In genomic region chr18:6712401-6712800, GRCh38 we compare ENCODE assay signal across 29 cellular contexts. TPM values are rescaled to one million over a fixed set of nuclear protein-coding genes. Genes with fewer than 3 reads are reported as not detected.
DNase-seq lines count a peak whose midpoint lies in the region; ATAC-seq, FAIRE-seq and TF ChIP-seq lines count a peak whose summit lies in the region.
"Had no signal": no experiment of that assay in that cellular context is flagged by ENCODE, and none has a peak within 500 bp of the region (broad histone marks: within the 10 kb centered on the region; RNA-seq: fewer than 3 reads in every experiment).

No MANE protein-coding gene starts in this region.

- no peaks in the 10 kb centered on the region for H4K20me1 ChIP-seq in K562 (replicated peaks; ENCODE audit: control insufficient read depth, insufficient read depth, low read length)

- intact Hi-C loops in K562 (cut with micrococcal nuclease), result no loop called here

- H3K4me1 ChIP-seq in K562 (replicated peaks in 1 of 2; ENCODE audit: control insufficient read depth in 2 of 2, insufficient read depth in 2 of 2, low read length in 2 of 2) (no peaks in the 10 kb centered on the region), mesendoderm (ENCODE audit: control insufficient read depth, low read depth, low read length) (peaks cover 2% of the 10 kb centered on the region)
- H3K4me1 ChIP-seq: BE2C, SJCRH30 had no signal

- WGBS in K562 (ENCODE audit: insufficient coverage, low coverage, missing lambda C conversion rate), result 50% methylated on average over 1 of the region's 1 CpG
- no CpG with 5 or more reads among the region's 1 CpG for WGBS in mesendoderm (ENCODE audit: extremely low coverage, insufficient coverage, low lambda C conversion rate)

- FAIRE-seq in K562 (lab: Jason Lieb, UNC), result no peak
- FAIRE-seq: GM12891 had no signal

- no peak for TF ChIP-seq RAD21 in K562 (CRISPR knock-in tag; conservative IDR thresholded peaks at IDR 0.05 in 1 of 2, IDR thresholded peaks at IDR 0.05 in 1 of 2)

- H3K27ac ChIP-seq in K562 (ENCODE audit: extremely low read depth, low read depth, low read length), result no peak overlapping the region
- no peak overlapping the region for H3K27ac ChIP-seq in mesendoderm (ENCODE audit: low read depth, low read length)
- H3K27ac ChIP-seq in brain microvascular endothelial cell, result no peak overlapping the region
- H3K27ac ChIP-seq: PC-9, SJCRH30 had no signal

- no peaks in the 10 kb centered on the region for H3K9me3 ChIP-seq in K562 (replicated peaks; ENCODE audit: control insufficient read depth, insufficient read depth, low read depth, low read length)
- H3K9me3 ChIP-seq: BE2C, SJCRH30 had no signal

- TF ChIP-seq POLR2A in K562 (conservative IDR thresholded peaks at IDR 0.05), result no peak

- H3K23ac ChIP-seq in mesendoderm (ENCODE audit: low read length), result no peak overlapping the region

- H3K27me3 ChIP-seq in K562 (ENCODE audit: control insufficient read depth in 2 of 2, insufficient read depth in 2 of 2, low read length in 2 of 2) (no peaks in the 10 kb centered on the region), mesendoderm (ENCODE audit: insufficient read depth, low read length, poor library complexity) (no peaks in the 10 kb centered on the region), brain microvascular endothelial cell (replicated peaks) (no peaks in the 10 kb centered on the region)
- H3K27me3 ChIP-seq: BE2C, SJCRH30 had no signal

- POLR2A ChIA-PET in K562 (lab: Yijun Ruan, JAX), result interaction anchor here (1.0 to 1.2 kb wide), 2 partner anchors 10 to 12 kb away, joined by 4 read pairs; no protein-coding TSS in a partner anchor

- no peak overlapping the region for H3K56ac ChIP-seq in mesendoderm (ENCODE audit: low read length)

- H3K9ac ChIP-seq in K562 (ENCODE audit: insufficient read depth in 1 of 2, low read depth in 2 of 2, low read length in 2 of 2) (no peak overlapping the region), mesendoderm (ENCODE audit: low read length) (no peak overlapping the region)

- H3K9me1 ChIP-seq in K562 (ENCODE audit: control insufficient read depth, insufficient read depth, low read length), result no peaks in the 10 kb centered on the region

- H3K4me3 ChIP-seq in K562 (no peak overlapping the region), mesendoderm (ENCODE audit: low read length) (no peak overlapping the region), brain microvascular endothelial cell (ENCODE audit: low read depth, low read length) (no peak overlapping the region)
- H3K4me3 ChIP-seq: PC-9, SJCRH30 had no signal

- peak; percentile 36 for DNase-seq in DMS53 (lab: John Stamatoyannopoulos, UW)
- no peak for DNase-seq in DMS53 treated with DMSO at 0.1 percent for 48 hours (lab: John Stamatoyannopoulos, UW; ENCODE audit: unreplicated experiment)
- no peak for DNase-seq in K562 (ENCODE audit: extremely low read depth in 1 of 4, low spot score in 3 of 4)
- peak; percentile 32 for DNase-seq in mesendoderm
- DNase-seq in HuH-7.5 (ENCODE audit: low spot score), result no peak
- no peak for DNase-seq in brain microvascular endothelial cell
- DNase-seq: 8988T; ACHN; BE2C; Calu3; CD8-positive, alpha-beta memory T cell; DMS79; EL; GF-D8; H7; HFFc6; NCI-H1092; NCI-H1417 treated with DMSO at 0.1 percent for 48 hours; NCI-H1694 treated with DMSO at 0.1 percent for 48 hours; NCI-H2227 treated with DMSO at 0.1 percent for 48 hours; NK-92 treated with Interleukin-12 subunit alpha and Interleukin-12 subunit beta, amount 100 ng/mL, for 24 hours; PC-9; SJCRH30 had no signal

- H2BK5ac ChIP-seq in mesendoderm (ENCODE audit: low read length), result no peak overlapping the region

- no peak overlapping the region for H2BK15ac ChIP-seq in mesendoderm (replicated peaks; ENCODE audit: low read depth)

- H2BK120ac ChIP-seq in mesendoderm (ENCODE audit: low read depth, low read length), result no peak overlapping the region

- no peak for TF ChIP-seq EP300 in K562 (IDR thresholded peaks at IDR 0.05; ENCODE audit: low read length)

- H2AK5ac ChIP-seq in mesendoderm (ENCODE audit: low read length), result no peak overlapping the region

- H3K36me3 ChIP-seq in K562 (ENCODE audit: control insufficient read depth, insufficient read depth, low read length) (no peaks in the 10 kb centered on the region), mesendoderm (ENCODE audit: control insufficient read depth, insufficient read depth, low read length) (no peaks in the 10 kb centered on the region), brain microvascular endothelial cell (replicated peaks) (no peaks in the 10 kb centered on the region)
- H3K36me3 ChIP-seq: BE2C, SJCRH30 had no signal

- H3K79me2 ChIP-seq in K562 (ENCODE audit: control insufficient read depth, insufficient read depth, low read length), result no peaks in the 10 kb centered on the region
- H3K79me2 ChIP-seq in mesendoderm (ENCODE audit: control insufficient read depth, insufficient read depth, low read length), result no peaks in the 10 kb centered on the region

- H4K8ac ChIP-seq in mesendoderm (ENCODE audit: low read depth, low read length), result no peak overlapping the region

- TF ChIP-seq CTCF in K562 (IDR thresholded peaks at IDR 0.05 in 2 of 3, conservative IDR thresholded peaks at IDR 0.05 in 1 of 3; ENCODE audit: insufficient read depth in 2 of 3, low read depth in 1 of 3, low read length in 3 of 3), result no peak
- no peak for TF ChIP-seq CTCF in brain microvascular endothelial cell (IDR thresholded peaks at IDR 0.05; ENCODE audit: low read depth, low read length, missing control alignments)

- H4K5ac ChIP-seq in mesendoderm (ENCODE audit: low read length), result no peak overlapping the region

- H2AFZ ChIP-seq in K562 (ENCODE audit: low read depth, low read length), result no peak overlapping the region
- H2AFZ ChIP-seq: PC-9 had no signal

- BruUV-seq in K562 (replicated peaks; lab: Mats Ljungman, UMichigan), result no TSS peak

- no peak overlapping the region for H3K18ac ChIP-seq in mesendoderm (ENCODE audit: low read length)

- in situ Hi-C loops in K562 (cut with MboI), result no loop called here
- in situ Hi-C loops in brain microvascular endothelial cell (cut with HindIII; ENCODE audit: low pct_ligation_motif_present, low sequenced_read_pairs), result no loop called here

- ATAC-seq in K562 (peak; percentile 60), HG02571 (IDR thresholded peaks at IDR 0.05; ENCODE audit: unreplicated experiment) (no peak)
- ATAC-seq: Right ventricle myocardium inferior, SK-N-SH treated with all-trans-retinoic acid at 6 μM for 48 hours had no signal

- no peaks in the 10 kb centered on the region for H3K79me1 ChIP-seq in mesendoderm (ENCODE audit: low read length)

- CTCF ChIA-PET in K562 (lab: Yijun Ruan, JAX; ENCODE audit: low intra/inter-chr PET ratio), result no interaction called here

- H3K4me2 ChIP-seq in K562 (ENCODE audit: insufficient read depth, low read length) (no peak overlapping the region), mesendoderm (ENCODE audit: low read length) (no peak overlapping the region)
- H3K4me2 ChIP-seq: PC-9 had no signal

- H3K4ac ChIP-seq in mesendoderm (ENCODE audit: low read depth, low read length), result no peak overlapping the region

TF ChIP-seq in K562, 482 proteins besides CTCF, POLR2A, EP300 and RAD21:
- TF ChIP-seq, protein P1, sequence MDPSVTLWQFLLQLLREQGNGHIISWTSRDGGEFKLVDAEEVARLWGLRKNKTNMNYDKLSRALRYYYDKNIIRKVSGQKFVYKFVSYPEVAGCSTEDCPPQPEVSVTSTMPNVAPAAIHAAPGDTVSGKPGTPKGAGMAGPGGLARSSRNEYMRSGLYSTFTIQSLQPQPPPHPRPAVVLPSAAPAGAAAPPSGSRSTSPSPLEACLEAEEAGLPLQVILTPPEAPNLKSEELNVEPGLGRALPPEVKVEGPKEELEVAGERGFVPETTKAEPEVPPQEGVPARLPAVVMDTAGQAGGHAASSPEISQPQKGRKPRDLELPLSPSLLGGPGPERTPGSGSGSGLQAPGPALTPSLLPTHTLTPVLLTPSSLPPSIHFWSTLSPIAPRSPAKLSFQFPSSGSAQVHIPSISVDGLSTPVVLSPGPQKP (CRISPR knock-in tag; IDR thresholded peaks at IDR 0.05), result no peak
- TF ChIP-seq FOXJ2 (tag; IDR thresholded peaks at IDR 0.05) (no peak), KDM4B (IDR thresholded peaks at IDR 0.05; ENCODE audit: borderline replicate concordance in 2 of 2, low read depth in 1 of 2) (no peak), NFRKB (IDR thresholded peaks at IDR 0.05; ENCODE audit: low read depth) (no peak), NFATC3 (IDR thresholded peaks at IDR 0.05) (no peak), GTF2B (IDR thresholded peaks at IDR 0.05; ENCODE audit: extremely low read depth, insufficient read length) (no peak), CBX3 (IDR thresholded peaks at IDR 0.05; ENCODE audit: borderline replicate concordance in 1 of 2, low read length in 2 of 2) (no peak), EGR1 (conservative IDR thresholded peaks at IDR 0.05) (no peak)

RNA-seq across cellular contexts. Expression of gene ARHGAP28, which starts 17.1 kb away (rescaled TPM):
- 3.6 and 12.9 TPM in 2 replicates for total RNA-seq in K562 (2011; cell fraction: chromatin; rRNA removed; ENCODE audit: low replicate concordance)
- 1.3 and 3.6 TPM in 2 replicates for total RNA-seq in K562 (2011; cell fraction: nucleolus; rRNA removed)
- total RNA-seq in K562 (2011; cell fraction: nucleoplasm; rRNA removed), result 4.0 and 8.0 TPM in 2 replicates
- total RNA-seq in K562 (2014; rRNA removed) (3.3 and 5.9 TPM in 2 replicates), K562 (2014; rRNA removed; fragmentation: Illumina TruSeq; extraction: Trizol) (5.2 and 5.6 TPM in 2 replicates), K562 (2015; rRNA removed; fragmentation: Illumina TruSeq; extraction: Trizol) (5.0 and 5.2 TPM in 2 replicates), K562 (2021) (5.2 and 6.1 TPM in 2 replicates)
- polyA plus RNA-seq in K562 (2011; rRNA removed) (2.4 and 3.8 TPM in 2 replicates), K562 (2014; fragmentation: Illumina TruSeq; extraction: Trizol) (3.6 and 5.0 TPM in 2 replicates), K562 (2014; fragmentation: Nextera tagmentation; extraction: Ambion mirVana) (1 to 10 TPM in 1 of 2 experiments, under 1 TPM in 1; 0.93 to 2.6 TPM), K562 (2014; rRNA removed) (3.0 and 4.8 TPM in 2 replicates)
- polyA plus RNA-seq in K562 (2011; cell fraction: cytosol; rRNA removed), result 0.43 and 1.1 TPM in 2 replicates
- 2.5 and 2.6 TPM in 2 replicates for polyA plus RNA-seq in K562 (2011; cell fraction: nucleus; rRNA removed)
- polyA plus RNA-seq in K562 (2012), result 2.9 and 6.2 TPM in 2 replicates
- 5.0 and 5.8 TPM in 2 replicates for polyA minus RNA-seq in K562 (2011; rRNA and poly(A)+ RNA removed)
- polyA minus RNA-seq in K562 (2011; cell fraction: cytosol; rRNA and poly(A)+ RNA removed), result 1.5 TPM in 2 replicates
- 2.3 and 4.6 TPM in 2 replicates for polyA minus RNA-seq in K562 (2011; cell fraction: nucleus; rRNA and poly(A)+ RNA removed)
- 10.2 TPM for polyA plus RNA-seq in mesendoderm (2013, experiment 1 of 2)
- 10.4 TPM for polyA plus RNA-seq in mesendoderm (2013, experiment 2 of 2)
- total RNA-seq: Calu3; CD8-positive, alpha-beta memory T cell; PC-9 had no signal
- polyA plus RNA-seq: CD14-positive monocyte; CD8-positive, alpha-beta memory T cell; IgD-negative memory B cell had no signal

Comparison
In these comparisons a context has a peak if more than half of its experiments do, and no peak if none do; other contexts are left out.
1. DNase-seq: peak in DMS53 (single experiment) and mesendoderm (single experiment); none in DMS53 treated with DMSO at 0.1 percent for 48 hours (single experiment), K562 (0 of 4), HuH-7.5 (single experiment) and brain microvascular endothelial cell (single experiment).